15 cellular contexts compared by ENCODE assay signal in genomic region chr2:104434966-104435365, GRCh38.
DNase-seq lines count a peak whose midpoint lies in the region; ATAC-seq lines count a peak whose summit lies in the region.
"Had no signal": no experiment of that assay in that cellular context is flagged by ENCODE, and none has a peak within 500 bp of the region (broad histone marks: within the 10 kb centered on the region; RNA-seq: fewer than 3 reads in every experiment).

No MANE protein-coding gene starts in this region.

- H3K27me3 Mint-ChIP-seq in CD4-positive, CD25-positive, alpha-beta regulatory T cell = peaks cover 7% of the 10 kb centered on the region

- H3K4me2 ChIP-seq in mesendoderm (ENCODE audit: low read length) = no peak overlapping the region

- no peak overlapping the region for H3K27ac Mint-ChIP-seq in CD4-positive, CD25-positive, alpha-beta regulatory T cell

- no peak overlapping the region for H3K27ac ChIP-seq in CD4-positive, CD25-positive, alpha-beta regulatory T cell (ENCODE audit: insufficient read depth, low read length, poor library complexity, severe bottlenecking)
- H3K27ac ChIP-seq in HUES64 (ENCODE audit: low read depth, low read length) = peak overlapping the region; percentile 37; the same call in 1 of the 2 replicates
- H3K27ac ChIP-seq in caudate nucleus (ENCODE audit: low read depth, low read length) = peak overlapping the region; percentile 70
- H3K27ac ChIP-seq in mesendoderm (ENCODE audit: low read depth, low read length) = peak overlapping the region; percentile 77
- H3K27ac ChIP-seq: coronary artery, ovary, thoracic aorta had no signal

- H2BK120ac ChIP-seq in mesendoderm (ENCODE audit: low read depth, low read length) = peak overlapping the region; percentile 50

- H3K79me1 ChIP-seq in mesendoderm (ENCODE audit: low read length) = no peaks in the 10 kb centered on the region

- H3K9ac ChIP-seq in HUES64 (ENCODE audit: low read depth, low read length) = peak overlapping the region; percentile 31; the same call in 1 of the 2 replicates
- no peak overlapping the region for H3K9ac ChIP-seq in mesendoderm (ENCODE audit: low read length)

- H3K79me2 ChIP-seq in mesendoderm (ENCODE audit: control insufficient read depth, insufficient read depth, low read length) = no peaks in the 10 kb centered on the region

- no peak overlapping the region for H2BK15ac ChIP-seq in mesendoderm (replicated peaks; ENCODE audit: low read depth)

- no peak for DNase-seq in CD4-positive, CD25-positive, alpha-beta regulatory T cell
- no peak for DNase-seq in caudate nucleus (lab: John Stamatoyannopoulos, UW)
- peak; percentile 71 for DNase-seq in mesendoderm
- DNase-seq in GDM1 (lab: John Stamatoyannopoulos, UW) = no peak
- DNase-seq in mesenteric fat pad (ENCODE audit: low spot score) = no peak
- no peak for DNase-seq in posterior cingulate gyrus
- DNase-seq: DMS 273 treated with DMSO at 0.1 percent for 48 hours, NCI-H2171 treated with DMSO at 0.1 percent for 48 hours, OCI-M1, ovary, SW 1271 had no signal

- H3K4me3 ChIP-seq in CD4-positive, CD25-positive, alpha-beta regulatory T cell (ENCODE audit: low read depth, low read length) = peak overlapping the region; percentile 6
- H3K4me3 ChIP-seq in HUES64 (ENCODE audit: low read length) = peak overlapping the region; percentile 34; the same call in 1 of the 2 replicates
- no peak overlapping the region for H3K4me3 ChIP-seq in mesendoderm (ENCODE audit: low read length)
- H3K4me3 ChIP-seq: ovary had no signal

- peaks cover 0 to 11% (median 6%) of the 10 kb centered on the region in 4 donors for H3K4me1 Mint-ChIP-seq in CD4-positive, CD25-positive, alpha-beta regulatory T cell

- no peak overlapping the region for H4K8ac ChIP-seq in mesendoderm (ENCODE audit: low read depth, low read length)

- H2AK5ac ChIP-seq in mesendoderm (ENCODE audit: low read length) = no peak overlapping the region

- H3K56ac ChIP-seq in mesendoderm (ENCODE audit: low read length) = peak overlapping the region; percentile 57

- H3K23ac ChIP-seq in mesendoderm (ENCODE audit: low read length) = no peak overlapping the region

- no peak for ATAC-seq in CD4-positive, CD25-positive, alpha-beta regulatory T cell (ENCODE audit: low read depth in 2 of 2)
- no peak for ATAC-seq in HG03159 (IDR thresholded peaks at IDR 0.05; ENCODE audit: unreplicated experiment)

- H3K36me3 Mint-ChIP-seq in CD4-positive, CD25-positive, alpha-beta regulatory T cell = no peaks in the 10 kb centered on the region

- no peaks in the 10 kb centered on the region for H3K36me3 ChIP-seq in CD4-positive, CD25-positive, alpha-beta regulatory T cell (ENCODE audit: control insufficient read depth, insufficient read depth, low read length)
- H3K36me3 ChIP-seq in HUES64 (ENCODE audit: insufficient read depth, low read length) (no peaks in the 10 kb centered on the region), mesendoderm (ENCODE audit: control insufficient read depth, insufficient read depth, low read length) (no peaks in the 10 kb centered on the region)
- H3K36me3 ChIP-seq: ovary, thoracic aorta had no signal

- H4K5ac ChIP-seq in mesendoderm (ENCODE audit: low read length) = no peak overlapping the region

- peaks cover 0 to 4% (median 1%) of the 10 kb centered on the region in 7 donors for H3K9me3 Mint-ChIP-seq in CD4-positive, CD25-positive, alpha-beta regulatory T cell

- intact Hi-C loops in posterior cingulate gyrus (cut with DNase I) = loop anchor here (5.0 kb wide), 1 partner anchor 417 kb away; the partner anchor contains the start of gene POU3F3

- peak overlapping the region; percentile 54 for H3K18ac ChIP-seq in mesendoderm (ENCODE audit: low read length)

- H2BK5ac ChIP-seq in mesendoderm (ENCODE audit: low read length) = peak overlapping the region; percentile 58

- H3K27me3 ChIP-seq in CD4-positive, CD25-positive, alpha-beta regulatory T cell (ENCODE audit: control insufficient read depth, insufficient read depth, low read length) = no peaks in the 10 kb centered on the region
- H3K27me3 ChIP-seq in HUES64 (ENCODE audit: insufficient read depth, low read length) = no peaks in the 10 kb centered on the region
- H3K27me3 ChIP-seq in mesendoderm (ENCODE audit: insufficient read depth, low read length, poor library complexity) = no peaks in the 10 kb centered on the region
- H3K27me3 ChIP-seq: ovary had no signal

- peak overlapping the region in 2 of 4 donors; percentile 16 to 85 for H3K4me3 Mint-ChIP-seq in CD4-positive, CD25-positive, alpha-beta regulatory T cell

- H3K4me1 ChIP-seq in CD4-positive, CD25-positive, alpha-beta regulatory T cell (ENCODE audit: control insufficient read depth, insufficient read depth, low read length, poor library complexity, severe bottlenecking) = no peaks in the 10 kb centered on the region
- peaks cover 36% of the 10 kb centered on the region for H3K4me1 ChIP-seq in HUES64 (ENCODE audit: insufficient read depth, low read length)
- H3K4me1 ChIP-seq in mesendoderm (ENCODE audit: control insufficient read depth, low read depth, low read length) = peaks cover 1% of the 10 kb centered on the region

- no peak overlapping the region for H3K4ac ChIP-seq in mesendoderm (ENCODE audit: low read depth, low read length)

- WGBS in HUES64 = 72% methylated on average over 3 of the region's 3 CpGs
- no CpG with 5 or more reads among the region's 3 CpGs for WGBS in mesendoderm (ENCODE audit: extremely low coverage, insufficient coverage, low lambda C conversion rate)

- H3K9me3 ChIP-seq in CD4-positive, CD25-positive, alpha-beta regulatory T cell (ENCODE audit: control insufficient read depth in 2 of 2, low read length in 2 of 2) = no peaks in the 10 kb centered on the region
- H3K9me3 ChIP-seq in HUES64 (ENCODE audit: insufficient read depth, low read depth, low read length) = no peaks in the 10 kb centered on the region
- H3K9me3 ChIP-seq: ovary, thoracic aorta had no signal
